In the genomic region with DNA sequence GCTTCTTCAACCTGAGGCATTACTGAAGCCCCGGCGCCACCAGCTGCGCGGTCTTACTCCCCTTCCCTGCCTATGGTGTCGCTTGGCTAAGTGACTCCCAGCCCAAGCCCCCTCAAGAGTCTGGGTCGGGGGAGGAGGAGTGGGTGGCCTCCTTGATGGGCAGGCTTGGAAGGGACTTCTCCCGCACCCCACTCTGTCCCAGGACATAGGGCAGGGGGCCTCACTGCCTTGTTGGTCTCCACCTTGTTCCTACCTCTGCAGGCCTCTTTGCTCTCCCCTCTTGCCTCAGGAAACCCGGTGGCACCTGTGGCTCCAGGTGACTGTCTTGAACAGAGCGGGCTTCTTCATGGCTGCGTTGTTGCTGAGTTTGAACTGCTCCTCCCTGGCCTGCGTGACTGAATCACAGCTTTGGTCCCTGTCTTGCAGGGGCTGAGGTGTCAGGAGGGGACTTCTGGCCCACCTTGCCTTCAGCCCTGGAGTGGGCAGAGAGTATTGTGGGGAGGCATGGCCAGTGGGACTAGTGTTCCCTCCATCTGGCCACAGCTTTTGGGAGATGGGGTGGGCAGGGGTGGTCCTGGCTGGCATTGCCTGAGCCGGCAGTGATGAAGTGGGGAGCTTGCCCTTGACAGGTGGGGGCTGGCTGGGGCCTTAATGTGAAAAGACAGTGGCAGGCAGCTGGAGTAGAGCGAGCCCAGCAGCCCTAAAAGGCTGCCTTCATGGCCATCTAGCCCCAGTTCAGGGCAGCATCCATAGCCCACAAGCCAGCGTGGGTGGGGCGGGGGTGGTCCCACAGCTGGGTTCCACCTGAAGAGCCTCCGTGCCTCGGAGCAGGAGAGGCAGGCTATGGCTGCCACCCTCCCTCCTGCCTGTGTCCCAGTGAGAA, we compare ENCODE assay signal across 27 cellular contexts. TPM values are rescaled to one million over a fixed set of nuclear protein-coding genes. Genes with fewer than 3 reads are reported as not detected.
"Had no signal": no experiment of that assay in that cellular context is flagged by ENCODE, and none has a peak within 500 bp of the region (broad histone marks: within the 10 kb centered on the region; RNA-seq: fewer than 3 reads in every experiment).

No MANE protein-coding gene starts in this region.

- H3K9me3 ChIP-seq: esophagus squamous epithelium, heart right ventricle, ovary, psoas muscle, spleen, testis, tibial artery had no signal

- H3K27me3 ChIP-seq: ovary, testis had no signal

- FAIRE-seq: endometrium, islet of Langerhans had no signal

- ATAC-seq: effector memory CD8-positive, alpha-beta T cell; naive thymus-derived CD4-positive, alpha-beta T cell; psoas muscle; right cardiac atrium; stimulated activated naive CD8-positive, alpha-beta T cell treated with anti-CD3 and anti-CD28 coated beads, Interleukin-15, Interleukin-2, amounts not matched to agents 100 U/mL and 50 U/mL, for 24 hours had no signal

- H3K36me3 ChIP-seq: ovary, tibial artery had no signal

- H3K27ac ChIP-seq: esophagus squamous epithelium, ovary, psoas muscle, skin epidermis, spleen, testis, tibial artery had no signal

- H3K4me3 ChIP-seq: esophagus squamous epithelium, heart right ventricle, ovary, psoas muscle, skin epidermis, spleen, testis, tibial artery had no signal

- DNase-seq: cortex of kidney; effector memory CD8-positive, alpha-beta T cell; erythroblast; esophagus squamous epithelium; foreskin melanocyte; heart right ventricle; hippocampal formation; kidney glomerular epithelial cell; mammary epithelial cell; mesendoderm; midbrain; naive thymus-derived CD4-positive, alpha-beta T cell; psoas muscle; spleen; stimulated activated CD4-positive, alpha-beta T cell treated with anti-CD3 and anti-CD28 coated beads, Interleukin-4, amount 100 ng/mL, for 4 hours; stimulated activated naive CD8-positive, alpha-beta T cell treated with anti-CD3 and anti-CD28 coated beads, Interleukin-15, Interleukin-2, amounts not matched to agents 100 U/mL and 50 U/mL, for 24 hours; substantia nigra; testis; tibial artery had no signal

RNA-seq across cellular contexts. Expression of a gene that starts 54.5 kb away (rescaled TPM):
- total RNA-seq: dermis microvascular lymphatic vessel endothelial cell; esophagus squamous epithelium; heart right ventricle; mammary epithelial cell; naive thymus-derived CD4-positive, alpha-beta T cell; ovary; psoas muscle; renal cortical epithelial cell; right cardiac atrium; urinary bladder had no signal
- polyA plus RNA-seq: heart right ventricle, mammary epithelial cell, ovary, right cardiac atrium, urinary bladder had no signal
